Comparison of ENCODE assay signal across 10 cellular contexts in the genomic region with DNA sequence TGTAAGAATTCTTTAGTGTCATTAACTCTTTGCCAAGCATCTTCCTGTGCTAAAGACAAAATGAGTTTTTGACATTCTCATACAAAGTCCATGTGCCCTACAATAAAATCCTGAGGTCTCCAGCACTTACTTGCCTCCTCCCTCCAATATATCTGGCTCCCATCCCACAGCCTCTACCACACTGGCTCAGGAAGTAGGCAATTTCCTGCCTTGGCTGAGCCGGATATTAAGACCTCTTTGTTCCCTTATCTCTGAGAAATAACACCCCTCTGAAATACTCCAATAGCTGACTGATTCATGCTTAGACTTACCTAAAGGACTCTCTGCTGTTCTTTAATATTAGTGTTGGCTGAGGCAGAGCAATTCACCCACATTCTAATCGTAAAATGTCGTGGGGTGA. TPM values are rescaled to one million over a fixed set of nuclear protein-coding genes. Genes with fewer than 3 reads are reported as not detected.
DNase-seq lines count a peak whose midpoint lies in the region; ATAC-seq and TF ChIP-seq lines count a peak whose summit lies in the region.
"Had no signal": no experiment of that assay in that cellular context is flagged by ENCODE, and none has a peak within 500 bp of the region (broad histone marks: within the 10 kb centered on the region; RNA-seq: fewer than 3 reads in every experiment).

No MANE protein-coding gene starts in this region.

- peaks cover 6% of the 10 kb centered on the region for H3K4me1 Mint-ChIP-seq in activated T-helper 1 cell treated with anti-CD3 and anti-CD28 coated beads, Interleukin-12 subunit alpha, Interleukin-12 subunit beta, Interleukin-2, Interleukin-4 antibody, amounts not matched to agents 30 ng/mL and 10 ng/mL and 1 ng/mL, durations not matched to agents 14 hours and 24 hours and 36 hours (ENCODE audit: low read depth)

- H3K4me3 ChIP-seq in astrocyte of the cerebellum (ENCODE audit: low read depth, low read length), result no peak overlapping the region

- H3K4me3 Mint-ChIP-seq in activated T-helper 1 cell treated with anti-CD3 and anti-CD28 coated beads, Interleukin-12 subunit alpha, Interleukin-12 subunit beta, Interleukin-2, Interleukin-4 antibody, amounts not matched to agents 30 ng/mL and 10 ng/mL and 1 ng/mL, durations not matched to agents 14 hours and 24 hours and 36 hours, result no peak overlapping the region

- H3K9me3 ChIP-seq in KOPT-K1 (ENCODE audit: insufficient read depth, low read length, poor library complexity, severe bottlenecking), result no peaks in the 10 kb centered on the region

- peak; percentile 84 for DNase-seq in A172 (ENCODE audit: low spot score)
- peak; percentile 26 for DNase-seq in astrocyte of the cerebellum (ENCODE audit: low read depth)
- DNase-seq in iris pigment epithelial cell (ENCODE audit: low read depth), result peak; percentile 38
- DNase-seq in activated naive CD4-positive, alpha-beta T cell treated with anti-CD3 and anti-CD28 coated beads, Interleukin-2, amount 50 U/mL, for 72 hours (ENCODE audit: low spot score in 2 of 2), result no peak
- DNase-seq in NCI-H2171 treated with DMSO at 0.1 percent for 48 hours (lab: John Stamatoyannopoulos, UW), result no peak
- DNase-seq in activated T-helper 1 cell treated with anti-CD3 and anti-CD28 coated beads, Interleukin-12 subunit alpha, Interleukin-12 subunit beta, Interleukin-2, Interleukin-4 antibody, amounts not matched to agents 30 ng/mL and 10 ng/mL and 1 ng/mL, durations not matched to agents 14 hours and 24 hours and 36 hours (ENCODE audit: low spot score), result no peak
- DNase-seq: midbrain, NCI-H2107 had no signal

- in situ Hi-C loops in astrocyte of the cerebellum (cut with HindIII; ENCODE audit: low sequenced_read_pairs), result no loop called here

- intact Hi-C loops in activated T-helper 1 cell treated with anti-CD3 and anti-CD28 coated beads, Interleukin-12 subunit alpha, Interleukin-12 subunit beta, Interleukin-2, Interleukin-4 antibody, amounts not matched to agents 30 ng/mL and 10 ng/mL and 1 ng/mL, durations not matched to agents 14 hours and 24 hours and 36 hours (cut with micrococcal nuclease), result no loop called here

- H3K36me3 ChIP-seq in KOPT-K1 (ENCODE audit: insufficient read depth, low read length), result no peaks in the 10 kb centered on the region

- H3K36me3 Mint-ChIP-seq in activated naive CD4-positive, alpha-beta T cell treated with anti-CD3 and anti-CD28 coated beads, Interleukin-2, amount 50 U/mL, for 72 hours, result no peaks in the 10 kb centered on the region
- no peaks in the 10 kb centered on the region for H3K36me3 Mint-ChIP-seq in activated T-helper 1 cell treated with anti-CD3 and anti-CD28 coated beads, Interleukin-12 subunit alpha, Interleukin-12 subunit beta, Interleukin-2, Interleukin-4 antibody, amounts not matched to agents 30 ng/mL and 10 ng/mL and 1 ng/mL, durations not matched to agents 14 hours and 24 hours and 36 hours (ENCODE audit: low read depth)

- H3K27ac Mint-ChIP-seq in activated naive CD4-positive, alpha-beta T cell treated with anti-CD3 and anti-CD28 coated beads, Interleukin-2, amount 50 U/mL, for 72 hours, result no peak overlapping the region
- H3K27ac Mint-ChIP-seq in activated T-helper 1 cell treated with anti-CD3 and anti-CD28 coated beads, Interleukin-12 subunit alpha, Interleukin-12 subunit beta, Interleukin-2, Interleukin-4 antibody, amounts not matched to agents 30 ng/mL and 10 ng/mL and 1 ng/mL, durations not matched to agents 14 hours and 24 hours and 36 hours, result no peak overlapping the region

- TF ChIP-seq CTCF in astrocyte of the cerebellum (IDR thresholded peaks at IDR 0.05; ENCODE audit: low read depth, low read length, missing control alignments), result no peak

- H3K27me3 Mint-ChIP-seq in activated T-helper 1 cell treated with anti-CD3 and anti-CD28 coated beads, Interleukin-12 subunit alpha, Interleukin-12 subunit beta, Interleukin-2, Interleukin-4 antibody, amounts not matched to agents 30 ng/mL and 10 ng/mL and 1 ng/mL, durations not matched to agents 14 hours and 24 hours and 36 hours (ENCODE audit: insufficient read depth), result peaks cover 4% of the 10 kb centered on the region

- peak overlapping the region; percentile 15 for H3K27ac ChIP-seq in KOPT-K1 (ENCODE audit: low read depth, low read length, poor library complexity, severe bottlenecking)

- no peaks in the 10 kb centered on the region for H3K9me3 Mint-ChIP-seq in activated naive CD4-positive, alpha-beta T cell treated with anti-CD3 and anti-CD28 coated beads, Interleukin-2, amount 50 U/mL, for 72 hours
- H3K9me3 Mint-ChIP-seq in activated T-helper 1 cell treated with anti-CD3 and anti-CD28 coated beads, Interleukin-12 subunit alpha, Interleukin-12 subunit beta, Interleukin-2, Interleukin-4 antibody, amounts not matched to agents 30 ng/mL and 10 ng/mL and 1 ng/mL, durations not matched to agents 14 hours and 24 hours and 36 hours, result no peaks in the 10 kb centered on the region

- no peak for ATAC-seq in HG03159 (IDR thresholded peaks at IDR 0.05; ENCODE audit: unreplicated experiment)
- no peak for ATAC-seq in activated naive CD4-positive, alpha-beta T cell treated with anti-CD3 and anti-CD28 coated beads, Interleukin-2, amount 50 U/mL, for 72 hours

RNA-seq across cellular contexts. Expression of a gene that starts 37.6 kb away (rescaled TPM):
- 14.6 and 21.1 TPM in 2 replicates for total RNA-seq in A172 (2014; rRNA removed; shearing (Covaris generic))
- total RNA-seq in activated naive CD4-positive, alpha-beta T cell treated with anti-CD3 and anti-CD28 coated beads, Interleukin-2, amount 50 U/mL, for 72 hours, result 10 to 100 TPM in 1 of 2 donors, 1 to 10 TPM in 1; 4.9 to 12.4 TPM
- 11.8 and 12.2 TPM in 2 replicates for total RNA-seq in activated T-helper 1 cell treated with anti-CD3 and anti-CD28 coated beads, Interleukin-12 subunit alpha, Interleukin-12 subunit beta, Interleukin-2, Interleukin-4 antibody, amounts not matched to agents 30 ng/mL and 10 ng/mL and 1 ng/mL, durations not matched to agents 14 hours and 24 hours and 36 hours

Comparison
In these comparisons a context has a peak if more than half of its experiments do, and no peak if none do; other contexts are left out.
1. DNase-seq: peak in A172 (single experiment), astrocyte of the cerebellum (single experiment) and iris pigment epithelial cell (single experiment); none in activated naive CD4-positive, alpha-beta T cell treated with anti-CD3 and anti-CD28 coated beads, Interleukin-2, amount 50 U/mL, for 72 hours (0 of 2), NCI-H2171 treated with DMSO at 0.1 percent for 48 hours (single experiment) and activated T-helper 1 cell treated with anti-CD3 and anti-CD28 coated beads, Interleukin-12 subunit alpha, Interleukin-12 subunit beta, Interleukin-2, Interleukin-4 antibody, amounts not matched to agents 30 ng/mL and 10 ng/mL and 1 ng/mL, durations not matched to agents 14 hours and 24 hours and 36 hours (single experiment).